Comparison of ENCODE assay signal across 10 cellular contexts in the genomic region with DNA sequence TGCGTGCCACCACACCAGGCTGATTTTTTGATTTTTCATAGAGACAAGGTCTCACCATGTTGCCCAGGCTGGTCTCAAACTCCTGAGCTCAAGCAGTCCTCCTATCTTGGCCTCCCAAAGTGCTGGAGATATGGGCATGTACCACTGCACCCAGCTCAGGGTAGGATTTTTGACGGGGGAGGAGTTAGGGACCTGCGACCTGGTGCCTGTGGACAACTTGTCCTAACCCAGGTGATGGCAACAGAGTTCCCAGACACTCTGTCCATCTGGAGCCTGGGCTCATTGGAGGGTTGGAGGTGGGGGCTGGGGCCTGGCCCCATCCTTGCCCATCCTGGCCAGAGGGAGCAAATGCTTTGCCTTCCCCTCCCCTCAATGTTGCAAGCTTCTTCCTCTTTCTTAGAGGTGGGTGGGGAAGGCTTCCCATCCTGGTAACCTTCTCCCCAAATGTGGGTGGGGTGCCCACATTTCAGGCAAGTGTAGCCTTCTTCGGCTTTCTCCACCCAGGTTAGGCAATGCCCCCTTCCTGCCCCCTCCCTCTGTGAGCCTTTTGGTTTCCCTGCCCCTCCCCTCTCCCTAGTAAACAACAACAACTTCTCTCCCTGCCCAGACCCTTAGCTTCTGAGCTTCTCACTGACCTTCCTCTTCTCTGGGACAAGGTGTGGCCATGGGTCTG. TPM values are rescaled to one million over a fixed set of nuclear protein-coding genes. Genes with fewer than 3 reads are reported as not detected.
DNase-seq lines count a peak whose midpoint lies in the region; ATAC-seq and TF ChIP-seq lines count a peak whose summit lies in the region.
"Had no signal": no experiment of that assay in that cellular context is flagged by ENCODE, and none has a peak within 500 bp of the region (broad histone marks: within the 10 kb centered on the region; RNA-seq: fewer than 3 reads in every experiment).

No MANE protein-coding gene starts in this region.

- H2AFZ ChIP-seq in hepatocyte: no peak overlapping the region

- peaks cover 4% of the 10 kb centered on the region for H4K20me1 ChIP-seq in hepatocyte (ENCODE audit: insufficient read depth, poor library complexity, severe bottlenecking)

- ATAC-seq in stimulated activated memory B cell treated with anti-CD40 and anti-IgM and Interleukin-4, amounts not matched to agents 10 μg/mL and 1 μg/mL and 100 μg/mL, for 72 hours: no peak

- H3K36me3 ChIP-seq in hepatocyte (replicated peaks; ENCODE audit: insufficient read depth, low read depth) (no peaks in the 10 kb centered on the region), WERI-Rb-1 (peaks cover 25% of the 10 kb centered on the region)

- TF ChIP-seq CTCF in hepatocyte (IDR thresholded peaks at IDR 0.05; ENCODE audit: poor library complexity): no peak
- TF ChIP-seq CTCF in WERI-Rb-1 (IDR thresholded peaks at IDR 0.05; ENCODE audit: low read depth, low read length): no peak

- peak overlapping the region; percentile 69 for H3K27ac ChIP-seq in hepatocyte
- H3K27ac ChIP-seq in WERI-Rb-1: no peak overlapping the region
- H3K27ac ChIP-seq: 22Rv1 had no signal

- H3K27me3 Mint-ChIP-seq in stimulated activated memory B cell treated with anti-CD40 and anti-IgM and Interleukin-4, amounts not matched to agents 10 μg/mL and 1 μg/mL and 100 μg/mL, for 72 hours: no peaks in the 10 kb centered on the region

- H3K9me3 ChIP-seq in hepatocyte (ENCODE audit: low read depth) (no peaks in the 10 kb centered on the region), WERI-Rb-1 (ENCODE audit: severe bottlenecking) (no peaks in the 10 kb centered on the region)

- no peaks in the 10 kb centered on the region for H3K9me2 ChIP-seq in hepatocyte (replicated peaks; ENCODE audit: insufficient read depth)

- no peak overlapping the region for H3K4me3 ChIP-seq in hepatocyte
- no peak overlapping the region for H3K4me3 ChIP-seq in WERI-Rb-1 (ENCODE audit: low read depth, low read length)

- WGBS in hepatocyte (ENCODE audit: low lambda C conversion rate, missing lambda C conversion rate): 100% methylated on average over 4 of the region's 4 CpGs

- H3K36me3 Mint-ChIP-seq in stimulated activated memory B cell treated with anti-CD40 and anti-IgM and Interleukin-4, amounts not matched to agents 10 μg/mL and 1 μg/mL and 100 μg/mL, for 72 hours: peaks cover 44% of the 10 kb centered on the region

- H3K27me3 ChIP-seq in hepatocyte (no peaks in the 10 kb centered on the region), WERI-Rb-1 (ENCODE audit: insufficient read depth, low read depth, severe bottlenecking) (no peaks in the 10 kb centered on the region)

- no peaks in the 10 kb centered on the region for H3K9me3 Mint-ChIP-seq in stimulated activated memory B cell treated with anti-CD40 and anti-IgM and Interleukin-4, amounts not matched to agents 10 μg/mL and 1 μg/mL and 100 μg/mL, for 72 hours

- H3K4me2 ChIP-seq in hepatocyte: no peak overlapping the region

- peak overlapping the region; percentile 18 for H3K27ac Mint-ChIP-seq in stimulated activated memory B cell treated with anti-CD40 and anti-IgM and Interleukin-4, amounts not matched to agents 10 μg/mL and 1 μg/mL and 100 μg/mL, for 72 hours

- H3K4me1 Mint-ChIP-seq in stimulated activated memory B cell treated with anti-CD40 and anti-IgM and Interleukin-4, amounts not matched to agents 10 μg/mL and 1 μg/mL and 100 μg/mL, for 72 hours: peaks cover 76% of the 10 kb centered on the region

- H3K79me2 ChIP-seq in hepatocyte: peaks cover 97% of the 10 kb centered on the region

- DNase-seq in SIG-M5 treated with dmso at 0.1 percent for 504 hours (lab: John Stamatoyannopoulos, UW; ENCODE audit: unreplicated experiment) (peak; percentile 80), SIG-M5 (lab: John Stamatoyannopoulos, UW) (no peak), SKM-1 (lab: John Stamatoyannopoulos, UW; ENCODE audit: unreplicated experiment) (peak; percentile 80), hepatocyte (ENCODE audit: low spot score) (no peak), NCI-H1436 treated with DMSO at 0.1 percent for 48 hours (lab: John Stamatoyannopoulos, UW) (no peak), WERI-Rb-1 (no peak), NCI-H345 (lab: John Stamatoyannopoulos, UW) (no peak)
- DNase-seq: activated gamma-delta T cell treated with Interleukin-2 at 50 U/mL for 16 hours had no signal

- H3K4me3 Mint-ChIP-seq in stimulated activated memory B cell treated with anti-CD40 and anti-IgM and Interleukin-4, amounts not matched to agents 10 μg/mL and 1 μg/mL and 100 μg/mL, for 72 hours: no peak overlapping the region

- peaks cover 55% of the 10 kb centered on the region for H3K4me1 ChIP-seq in hepatocyte (ENCODE audit: insufficient read depth)

RNA-seq across cellular contexts. Expression of gene RARA, which starts 24.9 kb away (rescaled TPM):
- 19.2 and 30.0 TPM in 2 replicates for total RNA-seq in hepatocyte
- polyA plus RNA-seq in hepatocyte: 33.1 and 34.4 TPM in 2 replicates

RNA-seq across cellular contexts. Expression of gene GJD3, which starts 30.6 kb away (rescaled TPM):
- 0.47 TPM in 1 of 2 replicates, not detected in the other for total RNA-seq in hepatocyte
- 3.3 and 3.8 TPM in 2 replicates for polyA plus RNA-seq in hepatocyte

RNA-seq across cellular contexts. Expression of gene CDC6, which starts 46.2 kb away (rescaled TPM):
- 5.8 and 8.6 TPM in 2 replicates for total RNA-seq in hepatocyte
- polyA plus RNA-seq in hepatocyte: 5.1 and 7.5 TPM in 2 replicates

Comparison
In these comparisons a context has a peak if more than half of its experiments do, and no peak if none do; other contexts are left out.
1. DNase-seq: peak in SIG-M5 treated with dmso at 0.1 percent for 504 hours (single experiment) and SKM-1 (single experiment); none in SIG-M5 (single experiment), hepatocyte (single experiment), NCI-H1436 treated with DMSO at 0.1 percent for 48 hours (single experiment), WERI-Rb-1 (single experiment) and NCI-H345 (single experiment).